37 cellular contexts compared by ENCODE assay signal in genomic region chr9:28583832-28584231, GRCh38.
"Had no signal": no experiment of that assay in that cellular context is flagged by ENCODE, and none has a peak within 500 bp of the region (broad histone marks: within the 10 kb centered on the region; RNA-seq: fewer than 3 reads in every experiment).

No MANE protein-coding gene starts in this region.

- DNase-seq: activated B cell treated with CpG ODN at 0.5 μM for 24 hours; activated CD4-positive, alpha-beta memory T cell treated with anti-CD3 and anti-CD28 coated beads for 36 hours; activated CD4-positive, alpha-beta T cell treated with anti-CD3 and anti-CD28 coated beads for 4 hours; activated CD4-positive, alpha-beta T cell treated with anti-CD3 and anti-CD28 coated beads, Interleukin-2, amount 10 ng/mL, durations not matched to agents 24 days and 14 days; activated CD4-positive, alpha-beta T cell treated with anti-CD3 and anti-CD28 coated beads, Interleukin-2, amount 50 U/mL, for 1 hour; activated CD4-positive, alpha-beta T cell treated with anti-CD3 and anti-CD28 coated beads, Interleukin-2, amount 50 U/mL, for 4 hours; activated CD4-positive, CD25-positive, alpha-beta regulatory T cell treated with anti-CD3 and anti-CD28 coated beads, Interleukin-2, amount 50 U/mL, for 72 hours; activated CD8-positive, alpha-beta memory T cell treated with anti-CD3 and anti-CD28 coated beads, Interleukin-2, amount 50 U/mL, for 4 hours; activated CD8-positive, alpha-beta T cell treated with anti-CD3 and anti-CD28 coated beads for 36 hours; activated effector memory CD4-positive, alpha-beta T cell treated with anti-CD3 and anti-CD28 coated beads, Interleukin-2, amount 50 U/mL, for 16 hours; activated gamma-delta T cell treated with Interleukin-2 at 50 U/mL for 16 hours; activated naive CD4-positive, alpha-beta T cell treated with anti-CD3 and anti-CD28 coated beads, Interleukin-2, amount 10 ng/mL, durations not matched to agents 7 days and 5 days; activated naive CD4-positive, alpha-beta T cell treated with Interleukin-2 at 50 U/mL for 16 hours; activated naive CD8-positive, alpha-beta T cell treated with anti-CD3 and anti-CD28 coated beads, Interleukin-2, amount 10 ng/mL, durations not matched to agents 7 days and 5 days; activated naive CD8-positive, alpha-beta T cell treated with anti-CD3 and anti-CD28 coated beads, Interleukin-2, amount 50 U/mL, for 24 hours; activated T-cell treated with anti-CD3 and anti-CD28 coated beads for 4 hours; activated T-cell treated with anti-CD3 and anti-CD28 coated beads, Interleukin-2, amount 50 U/mL, for 1 hour; activated T-cell treated with anti-CD3 and anti-CD28 coated beads, Interleukin-2, amount 50 U/mL, for 4 hours; activated T-cell treated with anti-CD3 and anti-CD28 coated beads, Interleukin-2, amount 50 U/mL, for 72 hours; amygdala; anterior cingulate cortex; central memory CD4-positive, alpha-beta T cell; T-helper 1 cell; T-helper 2 cell; T-helper 9 cell had no signal

- H3K36me3 ChIP-seq: ascending aorta, cardiac muscle cell had no signal

- H3K27ac ChIP-seq: ascending aorta, cardiac muscle cell, VCaP had no signal

- H3K4me1 Mint-ChIP-seq: activated B cell treated with CpG ODN at 0.5 μM for 24 hours; activated CD4-positive, alpha-beta T cell treated with anti-CD3 and anti-CD28 coated beads, Interleukin-2, amount 10 ng/mL, durations not matched to agents 24 days and 14 days; activated naive CD4-positive, alpha-beta T cell treated with anti-CD3 and anti-CD28 coated beads, Interleukin-2, amount 10 ng/mL, durations not matched to agents 7 days and 5 days; activated naive CD4-positive, alpha-beta T cell treated with anti-CD3 and anti-CD28 coated beads, Interleukin-2, amount 50 U/mL, for 24 hours; activated naive CD8-positive, alpha-beta T cell treated with anti-CD3 and anti-CD28 coated beads, Interleukin-2, amount 10 ng/mL, durations not matched to agents 7 days and 5 days; activated naive CD8-positive, alpha-beta T cell treated with anti-CD3 and anti-CD28 coated beads, Interleukin-2, amount 50 U/mL, for 24 hours; activated T-helper 17 cell treated with anti-CD3 and anti-CD28 coated beads, Interleukin-2, amount 50 U/mL, for 72 hours; brain had no signal

- H3K4me3 ChIP-seq: ascending aorta, cardiac muscle cell had no signal

- H3K27me3 ChIP-seq: ascending aorta, cardiac muscle cell had no signal

- H3K27ac Mint-ChIP-seq: activated B cell treated with CpG ODN at 0.5 μM for 24 hours; activated CD4-positive, alpha-beta memory T cell treated with anti-CD3 and anti-CD28 coated beads for 36 hours; activated CD4-positive, alpha-beta T cell treated with anti-CD3 and anti-CD28 coated beads, Interleukin-2, amount 10 ng/mL, durations not matched to agents 24 days and 14 days; activated CD8-positive, alpha-beta T cell treated with anti-CD3 and anti-CD28 coated beads for 36 hours; activated naive CD4-positive, alpha-beta T cell treated with anti-CD3 and anti-CD28 coated beads, Interleukin-2, amount 10 ng/mL, durations not matched to agents 7 days and 5 days; activated naive CD4-positive, alpha-beta T cell treated with anti-CD3 and anti-CD28 coated beads, Interleukin-2, amount 50 U/mL, for 24 hours; activated naive CD8-positive, alpha-beta T cell; activated naive CD8-positive, alpha-beta T cell treated with anti-CD3 and anti-CD28 coated beads, Interleukin-2, amount 10 ng/mL, durations not matched to agents 7 days and 5 days; activated naive CD8-positive, alpha-beta T cell treated with anti-CD3 and anti-CD28 coated beads, Interleukin-2, amount 50 U/mL, for 24 hours; activated T-cell treated with anti-CD3 and anti-CD28 coated beads, Interleukin-2, amount 50 U/mL, for 72 hours; activated T-helper 1 cell treated with anti-CD3 and anti-CD28 coated beads, Interleukin-12 subunit alpha, Interleukin-12 subunit beta, Interleukin-2, Interleukin-4 antibody, amounts not matched to agents 30 ng/mL and 10 ng/mL and 1 ng/mL, durations not matched to agents 14 hours and 24 hours and 36 hours; activated T-helper 17 cell treated with anti-CD3 and anti-CD28 coated beads, Interleukin-2, amount 50 U/mL, for 72 hours; brain; T-helper 1 cell treated with Interleukin-12 subunit alpha and Interleukin-12 subunit beta and Interleukin-4 antibody, amounts not matched to agents 30 μg/mL and 1 μg/mL, for 36 hours; T-helper 2 cell treated with Interferon-gamma antibody and Interleukin-4, amounts not matched to agents 5 μg/mL and 100 μg/mL, for 36 hours had no signal

- H3K9me3 Mint-ChIP-seq: activated CD4-positive, alpha-beta T cell treated with anti-CD3 and anti-CD28 coated beads, Interleukin-2, amount 10 ng/mL, durations not matched to agents 24 days and 14 days had no signal

- H3K4me1 ChIP-seq: ascending aorta had no signal

- H3K27me3 Mint-ChIP-seq: activated B cell treated with CpG ODN at 0.5 μM for 24 hours; activated CD4-positive, alpha-beta memory T cell treated with anti-CD3 and anti-CD28 coated beads for 36 hours; activated CD4-positive, alpha-beta T cell treated with anti-CD3 and anti-CD28 coated beads, Interleukin-2, amount 10 ng/mL, durations not matched to agents 24 days and 14 days; activated CD8-positive, alpha-beta T cell treated with anti-CD3 and anti-CD28 coated beads for 36 hours; activated naive CD4-positive, alpha-beta T cell treated with anti-CD3 and anti-CD28 coated beads, Interleukin-2, amount 10 ng/mL, durations not matched to agents 7 days and 5 days; activated naive CD4-positive, alpha-beta T cell treated with anti-CD3 and anti-CD28 coated beads, Interleukin-2, amount 50 U/mL, for 24 hours; activated naive CD8-positive, alpha-beta T cell; activated naive CD8-positive, alpha-beta T cell treated with anti-CD3 and anti-CD28 coated beads, Interleukin-2, amount 10 ng/mL, durations not matched to agents 7 days and 5 days; activated naive CD8-positive, alpha-beta T cell treated with anti-CD3 and anti-CD28 coated beads, Interleukin-2, amount 50 U/mL, for 24 hours; activated T-helper 17 cell treated with anti-CD3 and anti-CD28 coated beads, Interleukin-2, amount 50 U/mL, for 72 hours; brain had no signal

- H3K36me3 Mint-ChIP-seq: activated CD4-positive, alpha-beta memory T cell treated with anti-CD3 and anti-CD28 coated beads for 36 hours; activated naive CD4-positive, alpha-beta T cell treated with anti-CD3 and anti-CD28 coated beads, Interleukin-2, amount 10 ng/mL, durations not matched to agents 7 days and 5 days; activated naive CD4-positive, alpha-beta T cell treated with anti-CD3 and anti-CD28 coated beads, Interleukin-2, amount 50 U/mL, for 24 hours; activated naive CD8-positive, alpha-beta T cell; activated naive CD8-positive, alpha-beta T cell treated with anti-CD3 and anti-CD28 coated beads, Interleukin-2, amount 10 ng/mL, durations not matched to agents 7 days and 5 days; brain had no signal

- ATAC-seq: activated CD8-positive, alpha-beta T cell treated with anti-CD3 and anti-CD28 coated beads for 36 hours; activated naive CD8-positive, alpha-beta T cell treated with anti-CD3 and anti-CD28 coated beads, Interleukin-2, amount 50 U/mL, for 24 hours; activated T-cell treated with anti-CD3 and anti-CD28 coated beads, Interleukin-2, amount 50 U/mL, for 4 hours; activated T-cell treated with anti-CD3 and anti-CD28 coated beads, Interleukin-2, amount 50 U/mL, for 72 hours; activated T-helper 17 cell treated with anti-CD3 and anti-CD28 coated beads, Interleukin-2, amount 50 U/mL, for 72 hours had no signal

- FAIRE-seq: bronchial epithelial cell, TTC549 had no signal

- H3K4me3 Mint-ChIP-seq: activated B cell treated with CpG ODN at 0.5 μM for 24 hours; activated CD4-positive, alpha-beta memory T cell treated with anti-CD3 and anti-CD28 coated beads for 36 hours; activated CD4-positive, alpha-beta T cell treated with anti-CD3 and anti-CD28 coated beads, Interleukin-2, amount 10 ng/mL, durations not matched to agents 24 days and 14 days; activated CD8-positive, alpha-beta T cell treated with anti-CD3 and anti-CD28 coated beads for 36 hours; activated naive CD4-positive, alpha-beta T cell treated with anti-CD3 and anti-CD28 coated beads, Interleukin-2, amount 10 ng/mL, durations not matched to agents 7 days and 5 days; activated naive CD4-positive, alpha-beta T cell treated with anti-CD3 and anti-CD28 coated beads, Interleukin-2, amount 50 U/mL, for 24 hours; activated naive CD8-positive, alpha-beta T cell; activated naive CD8-positive, alpha-beta T cell treated with anti-CD3 and anti-CD28 coated beads, Interleukin-2, amount 10 ng/mL, durations not matched to agents 7 days and 5 days; activated naive CD8-positive, alpha-beta T cell treated with anti-CD3 and anti-CD28 coated beads, Interleukin-2, amount 50 U/mL, for 24 hours; activated T-cell treated with anti-CD3 and anti-CD28 coated beads, Interleukin-2, amount 50 U/mL, for 4 hours; activated T-cell treated with anti-CD3 and anti-CD28 coated beads, Interleukin-2, amount 50 U/mL, for 72 hours; activated T-helper 1 cell treated with anti-CD3 and anti-CD28 coated beads, Interleukin-12 subunit alpha, Interleukin-12 subunit beta, Interleukin-2, Interleukin-4 antibody, amounts not matched to agents 30 ng/mL and 10 ng/mL and 1 ng/mL, durations not matched to agents 14 hours and 24 hours and 36 hours; activated T-helper 17 cell treated with anti-CD3 and anti-CD28 coated beads, Interleukin-2, amount 50 U/mL, for 72 hours; brain; T-helper 1 cell treated with Interleukin-12 subunit alpha and Interleukin-12 subunit beta and Interleukin-4 antibody, amounts not matched to agents 30 μg/mL and 1 μg/mL, for 36 hours; T-helper 2 cell treated with Interferon-gamma antibody and Interleukin-4, amounts not matched to agents 5 μg/mL and 100 μg/mL, for 36 hours had no signal
